Comparison of ENCODE assay signal across 9 cellular contexts in genomic region chr3:8509961-8510360, GRCh38. TPM values are rescaled to one million over a fixed set of nuclear protein-coding genes. Genes with fewer than 3 reads are reported as not detected.
DNase-seq lines count a peak whose midpoint lies in the region; ATAC-seq and TF ChIP-seq lines count a peak whose summit lies in the region.
"Had no signal": no experiment of that assay in that cellular context is flagged by ENCODE, and none has a peak within 500 bp of the region (broad histone marks: within the 10 kb centered on the region; RNA-seq: fewer than 3 reads in every experiment).

No MANE protein-coding gene starts in this region.

- peak overlapping the region; percentile 52 for H3K4me3 Mint-ChIP-seq in HFFc6

- H3K9me3 Mint-ChIP-seq in HFFc6: no peaks in the 10 kb centered on the region

- peaks cover 64% of the 10 kb centered on the region for H3K4me1 Mint-ChIP-seq in HFFc6 (ENCODE audit: low read depth)

- H3K4me3 ChIP-seq in aorta (ENCODE audit: low read length in 2 of 2): no peak overlapping the region

- peak overlapping the region; percentile 60 for H3K27ac Mint-ChIP-seq in HFFc6

- 0 out of 2 replicates have a peak, but pooled peaks cover 1% of the 10 kb centered on the region for H3K27me3 Mint-ChIP-seq in HFFc6 (ENCODE audit: insufficient read depth)

- no peaks in the 10 kb centered on the region for H3K9me3 ChIP-seq in aorta (ENCODE audit: control insufficient read depth, low read length)

- peak; percentile 92 for DNase-seq in HFFc6
- peak; percentile 66 for DNase-seq in astrocyte of the hippocampus (ENCODE audit: low read depth, low spot score)
- peak; percentile 98 for DNase-seq in kidney tubule cell (ENCODE audit: low spot score)
- DNase-seq in aorta: peak in 1 of 2 donors; percentile 57
- no peak for DNase-seq in NCI-H1417 (lab: John Stamatoyannopoulos, UW)
- no peak for DNase-seq in stimulated activated CD4-positive, alpha-beta T cell treated with anti-CD3 and anti-CD28 coated beads, Interleukin-12 subunit alpha, Interleukin-12 subunit beta, amount 100 ng/mL, for 4 hours
- DNase-seq: DMS79 treated with DMSO at 0.1 percent for 48 hours, NCI-H1436 treated with DMSO at 0.1 percent for 48 hours had no signal

- H3K4me1 ChIP-seq in aorta (ENCODE audit: control insufficient read depth in 1 of 2, insufficient read depth in 2 of 2, low read length in 2 of 2): peaks cover 6 to 27% of the 10 kb centered on the region in 2 donors

- no peak for TF ChIP-seq CTCF in HFFc6 (IDR thresholded peaks at IDR 0.05)

- WGBS in aorta, 2 donors: 7 to 11% methylated on average over 6 of the region's 6 CpGs

- H3K27me3 ChIP-seq in aorta (ENCODE audit: control insufficient read depth in 1 of 2, insufficient read depth in 2 of 2, low read length in 1 of 2): no peaks in the 10 kb centered on the region

- peak; percentile 39 for ATAC-seq in aorta (ENCODE audit: low FRiP score)
- ATAC-seq in GM21825 (IDR thresholded peaks at IDR 0.05; ENCODE audit: unreplicated experiment): no peak

- H3K36me3 Mint-ChIP-seq in HFFc6 (ENCODE audit: low read depth): peaks cover 4% of the 10 kb centered on the region; the same call in 1 of the 2 replicates

- H3K27ac ChIP-seq in aorta (ENCODE audit: low read depth in 1 of 2, low read length in 2 of 2): peak overlapping the region; percentile 64 to 85

- peaks cover 6 to 8% of the 10 kb centered on the region in 2 donors for H3K36me3 ChIP-seq in aorta (ENCODE audit: control insufficient read depth in 1 of 2, insufficient read depth in 2 of 2, low read length in 1 of 2)

- intact Hi-C loops in aorta (cut with DNase I): loop anchor here in 1 of 2 donors (5.0 kb wide), 2 partner anchors 42 to 97 kb away; no protein-coding TSS in a partner anchor

RNA-seq across cellular contexts. Expression of gene LMCD1, which starts 8.3 kb away (rescaled TPM):
- total RNA-seq in HFFc6 (2021; fragmentation: NEBNext Ultra II Directional; extraction: Animal tissue kit (Norgen Biotek cat#: 25700)): 10 to 100 TPM; 20.1 to 50.6 (median 23.3) TPM
- 1,000 to 10,000 TPM in 1 of 2 donors, 100 to 1,000 TPM in 1; 192 to 1,289 TPM for total RNA-seq in aorta
- 100 to 1,000 TPM; 347 to 416 TPM for polyA plus RNA-seq in aorta

Comparison
In these comparisons a context has a peak if more than half of its experiments do, and no peak if none do; other contexts are left out.
1. DNase-seq: peak in HFFc6 (single experiment), astrocyte of the hippocampus (single experiment) and kidney tubule cell (single experiment); none in NCI-H1417 (0 of 3) and stimulated activated CD4-positive, alpha-beta T cell treated with anti-CD3 and anti-CD28 coated beads, Interleukin-12 subunit alpha, Interleukin-12 subunit beta, amount 100 ng/mL, for 4 hours (single experiment).